31 cellular contexts compared by ENCODE assay signal in the genomic region with DNA sequence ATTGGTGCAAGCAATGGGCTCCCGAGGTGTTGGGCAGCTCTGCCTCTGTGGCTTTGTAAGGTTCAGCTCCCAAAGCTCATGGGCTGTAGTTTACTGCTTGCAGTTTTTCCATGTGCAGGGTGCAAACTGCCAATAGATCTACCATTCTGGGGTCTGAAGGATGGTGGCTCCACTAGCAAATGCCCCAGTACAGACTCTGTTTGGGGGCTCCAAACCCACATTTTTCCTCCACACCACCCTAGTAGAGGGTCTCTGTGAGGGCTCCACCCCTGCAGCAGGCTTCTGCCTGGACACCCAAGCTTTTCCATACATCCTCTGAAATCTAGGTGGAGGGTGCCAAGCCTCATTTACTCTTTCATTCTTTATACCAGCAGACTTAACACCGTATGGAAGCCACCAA.
DNase-seq lines count a peak whose midpoint lies in the region; ATAC-seq, FAIRE-seq and TF ChIP-seq lines count a peak whose summit lies in the region.
"Had no signal": no experiment of that assay in that cellular context is flagged by ENCODE, and none has a peak within 500 bp of the region (broad histone marks: within the 10 kb centered on the region; RNA-seq: fewer than 3 reads in every experiment).

No MANE protein-coding gene starts in this region.

- no peak overlapping the region for H3K4me3 ChIP-seq in HEK293 (ENCODE audit: low read depth, low read length)
- H3K4me3 ChIP-seq: A549, BLaER1 had no signal

- CTCF ChIA-PET in HEK293 (lab: Yijun Ruan, JAX) = no interaction called here

- H3K36me3 ChIP-seq in HEK293 (ENCODE audit: control insufficient read depth in 2 of 2, insufficient read depth in 1 of 2, low read length in 2 of 2) = no peaks in the 10 kb centered on the region
- H3K36me3 ChIP-seq: BE2C, BLaER1 had no signal

- no peaks in the 10 kb centered on the region for H3K4me1 ChIP-seq in HEK293 (ENCODE audit: control insufficient read depth, insufficient read depth, low read length)
- H3K4me1 ChIP-seq: A549, BE2C, Caco-2 had no signal

- TF ChIP-seq CTCF in HEK293 (tag by site-specific recombination; IDR thresholded peaks at IDR 0.05) = no peak

- ATAC-seq in HG02642 (IDR thresholded peaks at IDR 0.05; ENCODE audit: poor library complexity, unreplicated experiment) = no peak
- ATAC-seq: A549; CD8-positive, alpha-beta T cell had no signal

- POLR2A ChIA-PET in HEK293 (lab: Yijun Ruan, JAX) = no interaction called here

- peak; percentile 51 for FAIRE-seq in HTR-8/SVneo (lab: Jason Lieb, UNC)
- FAIRE-seq: A204.1, A549, D721Med had no signal

- DNase-seq in HTR-8/SVneo (ENCODE audit: insufficient read length, low spot score) (no peak), MV-4-11 (lab: John Stamatoyannopoulos, UW) (no peak)
- DNase-seq: 8988T; ACHN; AML-193; BE2C; C1 segment of cervical spinal cord; Caco-2; Calu3; CD4-positive, alpha-beta memory T cell; CD4-positive, alpha-beta T cell; CD4-positive, CD25-positive, alpha-beta regulatory T cell; CD8-positive, alpha-beta memory T cell; CD8-positive, alpha-beta T cell; COR-L47; DMS 273 treated with DMSO at 0.1 percent for 48 hours; DMS153; DMS53; DMS79; DMS79 treated with DMSO at 0.1 percent for 48 hours; DND-41; EL had no signal

- no peak overlapping the region for H3K27ac ChIP-seq in HEK293 (ENCODE audit: extremely low read depth, low read depth, low read length)
- H3K27ac ChIP-seq: 22Rv1; A549; BLaER1; BLaER1 treated with 17β-estradiol and CSF1 and Interleukin-3, amounts not matched to agents 10 nM and 100 nM; C4-2B had no signal

- H3K9me3 ChIP-seq in HEK293 (ENCODE audit: control insufficient read depth, insufficient read depth, low read depth, low read length) = no peaks in the 10 kb centered on the region
- H3K9me3 ChIP-seq: BE2C had no signal

TF ChIP-seq in HEK293, 187 proteins besides CTCF, POLR2A, EP300 and RAD21:
- TF ChIP-seq ZNF791 (tag by site-specific recombination; IDR thresholded peaks at IDR 0.05) = no peak
- peak; percentile 75; the same call in 1 of the 2 replicates for TF ChIP-seq TRIM28 (IDR thresholded peaks at IDR 0.05; ENCODE audit: borderline replicate concordance, low read length)
- peak; percentile 62 for TF ChIP-seq SETDB1 (IDR thresholded peaks at IDR 0.05; ENCODE audit: insufficient read length, low read length)
TF ChIP-seq in HEK293: peak in this region for 2.
